Comparison of ENCODE assay signal across 1 cellular context in genomic region chr14:103519043-103519836, GRCh38.
A peak's percentile ranks its signal among the peaks of the same experiment; 100 is the strongest.
TF ChIP-seq lines count a peak whose summit lies in the region.

No MANE protein-coding gene starts in this region.

TF ChIP-seq in K562, 482 proteins besides CTCF, POLR2A, EP300 and RAD21 (continued from another document and continues in another):
- TF ChIP-seq, protein P1, sequence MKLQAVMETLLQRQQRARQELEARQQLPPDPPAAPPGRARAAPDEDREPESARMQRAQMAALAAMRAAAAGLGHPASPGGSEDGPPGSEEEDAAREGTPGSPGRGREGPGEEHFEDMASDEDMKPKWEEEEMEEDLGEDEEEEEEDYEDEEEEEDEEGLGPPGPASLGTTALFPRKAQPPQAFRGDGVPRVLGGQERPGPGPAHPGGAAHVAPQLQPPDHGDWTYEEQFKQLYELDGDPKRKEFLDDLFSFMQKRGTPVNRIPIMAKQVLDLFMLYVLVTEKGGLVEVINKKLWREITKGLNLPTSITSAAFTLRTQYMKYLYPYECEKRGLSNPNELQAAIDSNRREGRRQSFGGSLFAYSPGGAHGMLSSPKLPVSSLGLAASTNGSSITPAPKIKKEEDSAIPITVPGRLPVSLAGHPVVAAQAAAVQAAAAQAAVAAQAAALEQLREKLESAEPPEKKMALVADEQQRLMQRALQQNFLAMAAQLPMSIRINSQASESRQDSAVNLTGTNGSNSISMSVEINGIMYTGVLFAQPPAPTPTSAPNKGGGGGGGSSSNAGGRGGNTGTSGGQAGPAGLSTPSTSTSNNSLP (IDR thresholded peaks at IDR 0.05; ENCODE audit: borderline replicate concordance, low read depth, low read length), result no peak
- TF ChIP-seq KLF1 (tag; IDR thresholded peaks at IDR 0.05), result no peak
- no peak for TF ChIP-seq ZNF3 (CRISPR knock-in tag; IDR thresholded peaks at IDR 0.05)
- no peak for TF ChIP-seq SMARCA5 (IDR thresholded peaks at IDR 0.05)
- no peak for TF ChIP-seq C11orf30 (IDR thresholded peaks at IDR 0.05; ENCODE audit: low read depth)
- TF ChIP-seq TCFL5 (CRISPR knock-in tag; conservative IDR thresholded peaks at IDR 0.05), result no peak
- TF ChIP-seq ZKSCAN8 (CRISPR knock-in tag; IDR thresholded peaks at IDR 0.05), result no peak
- TF ChIP-seq PYGO2 (tag; IDR thresholded peaks at IDR 0.05), result no peak
- no peak for TF ChIP-seq ZFP91 (CRISPR knock-in tag; IDR thresholded peaks at IDR 0.05)
- no peak for TF ChIP-seq SMAD2 (IDR thresholded peaks at IDR 0.05; ENCODE audit: low read depth, low read length)
- TF ChIP-seq ZNF311 (CRISPR knock-in tag; IDR thresholded peaks at IDR 0.05), result no peak
- TF ChIP-seq MLLT1 (IDR thresholded peaks at IDR 0.05), result no peak
- no peak for TF ChIP-seq TSHZ1 (CRISPR knock-in tag; IDR thresholded peaks at IDR 0.05)
- peak; percentile 54; the same call in 1 of the 2 replicates for TF ChIP-seq ZBED1 (IDR thresholded peaks at IDR 0.05)
- TF ChIP-seq ARID1B (IDR thresholded peaks at IDR 0.05), result peak; percentile 56; the same call in 1 of the 2 replicates
- TF ChIP-seq ZNF384 (IDR thresholded peaks at IDR 0.05; ENCODE audit: low read depth, low read length), result no peak
- TF ChIP-seq AFF1 (IDR thresholded peaks at IDR 0.05; ENCODE audit: low read depth in 1 of 2, partially characterized antibody in 2 of 2), result no peak
- TF ChIP-seq, protein P2, sequence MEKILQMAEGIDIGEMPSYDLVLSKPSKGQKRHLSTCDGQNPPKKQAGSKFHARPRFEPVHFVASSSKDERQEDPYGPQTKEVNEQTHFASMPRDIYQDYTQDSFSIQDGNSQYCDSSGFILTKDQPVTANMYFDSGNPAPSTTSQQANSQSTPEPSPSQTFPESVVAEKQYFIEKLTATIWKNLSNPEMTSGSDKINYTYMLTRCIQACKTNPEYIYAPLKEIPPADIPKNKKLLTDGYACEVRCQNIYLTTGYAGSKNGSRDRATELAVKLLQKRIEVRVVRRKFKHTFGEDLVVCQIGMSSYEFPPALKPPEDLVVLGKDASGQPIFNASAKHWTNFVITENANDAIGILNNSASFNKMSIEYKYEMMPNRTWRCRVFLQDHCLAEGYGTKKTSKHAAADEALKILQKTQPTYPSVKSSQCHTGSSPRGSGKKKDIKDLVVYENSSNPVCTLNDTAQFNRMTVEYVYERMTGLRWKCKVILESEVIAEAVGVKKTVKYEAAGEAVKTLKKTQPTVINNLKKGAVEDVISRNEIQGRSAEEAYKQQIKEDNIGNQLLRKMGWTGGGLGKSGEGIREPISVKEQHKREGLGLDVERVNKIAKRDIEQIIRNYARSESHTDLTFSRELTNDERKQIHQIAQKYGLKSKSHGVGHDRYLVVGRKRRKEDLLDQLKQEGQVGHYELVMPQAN (IDR thresholded peaks at IDR 0.05; ENCODE audit: borderline replicate concordance), result no peak
- TF ChIP-seq BRD4 (IDR thresholded peaks at IDR 0.05), result no peak
- TF ChIP-seq EGR1 (conservative IDR thresholded peaks at IDR 0.05), result peak; percentile 52
- no peak for TF ChIP-seq ATF7 (IDR thresholded peaks at IDR 0.05)
- TF ChIP-seq NONO (IDR thresholded peaks at IDR 0.05; ENCODE audit: low read depth in 2 of 2, low read length in 1 of 2), result no peak
- TF ChIP-seq PHB (CRISPR knock-in tag; IDR thresholded peaks at IDR 0.05), result no peak
- TF ChIP-seq ZNF445 (CRISPR knock-in tag; IDR thresholded peaks at IDR 0.05; ENCODE audit: low read depth), result no peak
- TF ChIP-seq CBX1 (IDR thresholded peaks at IDR 0.05; ENCODE audit: low read depth), result no peak
- no peak for TF ChIP-seq NCOA6 (IDR thresholded peaks at IDR 0.05)
- no peak for TF ChIP-seq PRDM10 (IDR thresholded peaks at IDR 0.05; ENCODE audit: partially characterized antibody)
- no peak for TF ChIP-seq EWSR1 (IDR thresholded peaks at IDR 0.05; ENCODE audit: borderline replicate concordance, low read depth, partially characterized antibody)
- TF ChIP-seq ZNF133 (CRISPR knock-in tag; IDR thresholded peaks at IDR 0.05), result no peak
- TF ChIP-seq KAT7 (CRISPR knock-in tag; IDR thresholded peaks at IDR 0.05; ENCODE audit: borderline replicate concordance), result peak; percentile 64; the same call in 1 of the 2 replicates
- TF ChIP-seq ARID4B (CRISPR knock-in tag; IDR thresholded peaks at IDR 0.05), result no peak
- TF ChIP-seq DPF2 (IDR thresholded peaks at IDR 0.05), result peak; percentile 60
- TF ChIP-seq CREB1 (IDR thresholded peaks at IDR 0.05), result no peak
- TF ChIP-seq CREB1 (CRISPR knock-in tag; IDR thresholded peaks at IDR 0.05), result 0 out of 2 replicates have a peak, but pooled peaks have one; percentile 18
- TF ChIP-seq NRF1 (conservative IDR thresholded peaks at IDR 0.05 in 1 of 2, IDR thresholded peaks at IDR 0.05 in 1 of 2), result no peak
